ENCODE assay signal across 21 cellular contexts in the genomic region with DNA sequence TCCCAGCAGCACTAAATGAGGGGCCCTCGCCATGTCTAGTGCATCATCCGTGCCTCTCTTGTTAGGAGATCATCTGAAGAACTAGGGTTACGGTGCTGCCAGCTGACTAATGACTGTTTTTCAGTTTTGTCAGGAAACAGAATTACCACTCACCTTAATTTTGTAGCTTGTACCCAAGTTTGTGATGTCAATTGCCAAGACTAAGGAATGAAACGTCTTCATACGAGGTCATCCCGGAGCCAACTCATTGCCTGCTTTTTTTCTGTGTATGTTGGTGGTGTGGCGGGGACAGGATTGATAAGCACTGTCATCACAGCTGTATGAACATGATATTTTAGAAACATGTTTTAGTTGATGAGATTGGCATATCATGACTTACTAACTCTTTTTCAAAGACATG.
DNase-seq lines count a peak whose midpoint lies in the region; ATAC-seq, FAIRE-seq and TF ChIP-seq lines count a peak whose summit lies in the region.
"Had no signal": no experiment of that assay in that cellular context is flagged by ENCODE, and none has a peak within 500 bp of the region (broad histone marks: within the 10 kb centered on the region; RNA-seq: fewer than 3 reads in every experiment).

No MANE protein-coding gene starts in this region.

- peak overlapping the region; percentile 57 for H3K4ac ChIP-seq in IMR-90 (ENCODE audit: low read depth, low read length)

- ATAC-seq in IMR-90 (ENCODE audit: low read depth) = no peak
- no peak for ATAC-seq in GM18858 (IDR thresholded peaks at IDR 0.05; ENCODE audit: unreplicated experiment)
- no peak for ATAC-seq in GM19452 (IDR thresholded peaks at IDR 0.05; ENCODE audit: unreplicated experiment)
- ATAC-seq: A549, GM12878 had no signal

- DNase-seq in SHP77 treated with DMSO at 0.1 percent for 48 hours (lab: John Stamatoyannopoulos, UW) (peak; percentile 51), SHP77 (lab: John Stamatoyannopoulos, UW) (no peak), IMR-90 (peak; percentile 61), erythroblast (lab: John Stamatoyannopoulos, UW) (peak; percentile 86 to 87), ascending aorta (ENCODE audit: low spot score in 2 of 2) (no peak)
- DNase-seq: AML-193; Calu3; CD4-positive, alpha-beta memory T cell; DMS 273 treated with DMSO at 0.1 percent for 48 hours; DMS53; DND-41; EL; H9 had no signal

- no CpG with 5 or more reads among the region's 7 CpGs for WGBS in IMR-90 (ENCODE audit: extremely low coverage in 2 of 2, insufficient read length in 1 of 2), 2 experiments

- 0 out of 2 replicates have a peak overlapping the region, but pooled peaks have one; percentile 3 for H3K9ac ChIP-seq in IMR-90 (ENCODE audit: low read depth, low read length)

- dilution Hi-C loops in IMR-90 (cut with HindIII; ENCODE audit: low sequenced_read_pairs, unreplicated experiment) = no loop called here

- peak overlapping the region; percentile 94 for H4K5ac ChIP-seq in IMR-90 (ENCODE audit: low read depth, low read length)

- no peak overlapping the region for H3K56ac ChIP-seq in IMR-90 (ENCODE audit: extremely low read depth, insufficient read depth, low read length)

- H4K91ac ChIP-seq in IMR-90 (ENCODE audit: insufficient read depth, low read depth, low read length) = peak overlapping the region; percentile 77

- H2BK20ac ChIP-seq in IMR-90 (ENCODE audit: low read depth, low read length) = peak overlapping the region; percentile 34

- BruUV-seq in IMR-90 (replicated peaks; lab: Mats Ljungman, UMichigan) = no TSS peak

- peak overlapping the region; percentile 73 for H2AK5ac ChIP-seq in IMR-90 (ENCODE audit: low read depth, low read length)

- in situ Hi-C loops in IMR-90 (cut with MboI; ENCODE audit: low sequenced_read_pairs) = no loop called here

- no peak overlapping the region for H3K4me2 ChIP-seq in IMR-90 (ENCODE audit: low read depth, low read length)
- H3K4me2 ChIP-seq: A549 had no signal

- H3K9me1 ChIP-seq in IMR-90 (ENCODE audit: insufficient read depth, low read length) = peaks cover 23% of the 10 kb centered on the region

- H3K27me3 ChIP-seq in IMR-90 (ENCODE audit: control insufficient read depth, insufficient read depth, low read length) (no peaks in the 10 kb centered on the region), ascending aorta (no peaks in the 10 kb centered on the region)

- H3K9me3 ChIP-seq in IMR-90 (ENCODE audit: control insufficient read depth, insufficient read depth, low read length) (no peaks in the 10 kb centered on the region), ascending aorta (no peaks in the 10 kb centered on the region)
- H3K9me3 ChIP-seq: A549 had no signal

- POLR2A ChIA-PET in IMR-90 (lab: Charles Lee; ENCODE audit: unreplicated experiment) = no interaction called here

- TF ChIP-seq POLR2A in IMR-90 (IDR thresholded peaks at IDR 0.05; ENCODE audit: low read depth, low read length) (no peak), erythroblast (IDR thresholded peaks at IDR 0.05; ENCODE audit: low read length) (no peak)

- no peak for TF ChIP-seq RAD21 in IMR-90 (IDR thresholded peaks at IDR 0.05; ENCODE audit: low read length)

- H2AK9ac ChIP-seq in IMR-90 (replicated peaks; ENCODE audit: low read depth, low read length, poor library complexity) = no peak overlapping the region

- H3K27ac ChIP-seq in IMR-90 (ENCODE audit: insufficient read depth, low read length) = peak overlapping the region; percentile 64; the same call in 1 of the 2 replicates
- no peak overlapping the region for H3K27ac ChIP-seq in ascending aorta
- H3K27ac ChIP-seq: 22Rv1, A549 had no signal

- peaks cover 6 to 35% of the 10 kb centered on the region in 2 experiments for H3K79me1 ChIP-seq in IMR-90 (ENCODE audit: low read depth in 1 of 2, low read length in 2 of 2)

- peak; percentile 9 for FAIRE-seq in islet of Langerhans (lab: Jason Lieb, UNC)
- FAIRE-seq: A549, GM12878, H1, HTR-8/SVneo had no signal

- H3K4me3 ChIP-seq in IMR-90 (ENCODE audit: insufficient read depth, low read depth, low read length) (no peak overlapping the region), ascending aorta (no peak overlapping the region)
- H3K4me3 ChIP-seq: A549, GM12878 had no signal

- CTCF ChIA-PET in IMR-90 (lab: Yijun Ruan, JAX) = interaction anchor here (1.4 kb wide), 1 partner anchor 198 kb away, joined by 4 read pairs; no protein-coding TSS in a partner anchor

- H2BK5ac ChIP-seq in IMR-90 (ENCODE audit: low read depth, low read length, poor library complexity, severe bottlenecking) = peak overlapping the region; percentile 100

- H3K4me1 ChIP-seq in IMR-90 (ENCODE audit: control insufficient read depth, insufficient read depth, low read length) (peaks cover 33% of the 10 kb centered on the region), ascending aorta (no peaks in the 10 kb centered on the region)

- H4K8ac ChIP-seq in IMR-90 (ENCODE audit: low read depth in 2 of 2, low read length in 2 of 2) = peak overlapping the region; percentile 57 to 78

- intact Hi-C loops in IMR-90 (cut with micrococcal nuclease) (loop anchor here (5.0 kb wide), 2 partner anchors 122 to 163 kb away; no protein-coding TSS in a partner anchor), ascending aorta (cut with DNase I) (no loop called here)

- peak overlapping the region; percentile 11 for H2AFZ ChIP-seq in IMR-90 (replicated peaks; ENCODE audit: low read length, poor library complexity)

- peak overlapping the region; percentile 88 for H2BK120ac ChIP-seq in IMR-90 (ENCODE audit: low read depth, low read length)

- peak overlapping the region; percentile 95 for H3K18ac ChIP-seq in IMR-90 (ENCODE audit: low read depth, low read length)

- peak overlapping the region; percentile 62 for H3K14ac ChIP-seq in IMR-90 (replicated peaks; ENCODE audit: low read depth, low read length)

- TF ChIP-seq CTCF in IMR-90 (conservative IDR thresholded peaks at IDR 0.05; ENCODE audit: low read depth, low read length) (no peak), ascending aorta (IDR thresholded peaks at IDR 0.05) (no peak)

- H3K23ac ChIP-seq in IMR-90 (ENCODE audit: low read depth, low read length) = peak overlapping the region; percentile 74

- H3K36me3 ChIP-seq in IMR-90 (ENCODE audit: control insufficient read depth, insufficient read depth, low read length) (peaks cover 37% of the 10 kb centered on the region), ascending aorta (no peaks in the 10 kb centered on the region)

- peak overlapping the region; percentile 77 for H2BK15ac ChIP-seq in IMR-90 (ENCODE audit: low read depth, low read length)

- no peaks in the 10 kb centered on the region for H4K20me1 ChIP-seq in IMR-90 (ENCODE audit: insufficient read depth, low read length)

TF ChIP-seq in IMR-90, 13 proteins besides CTCF, POLR2A, EP300 and RAD21:
- TF ChIP-seq FOS (IDR thresholded peaks at IDR 0.05; ENCODE audit: low read depth, low read length) = no peak

Comparison
In these comparisons a context has a peak if more than half of its experiments do, and no peak if none do; other contexts are left out.
1. DNase-seq: peak in SHP77 treated with DMSO at 0.1 percent for 48 hours (single experiment), IMR-90 (single experiment) and erythroblast (2 of 2); none in SHP77 (0 of 2) and ascending aorta (0 of 2).